Comparison of ENCODE assay signal across 1 cellular context in the genomic region with DNA sequence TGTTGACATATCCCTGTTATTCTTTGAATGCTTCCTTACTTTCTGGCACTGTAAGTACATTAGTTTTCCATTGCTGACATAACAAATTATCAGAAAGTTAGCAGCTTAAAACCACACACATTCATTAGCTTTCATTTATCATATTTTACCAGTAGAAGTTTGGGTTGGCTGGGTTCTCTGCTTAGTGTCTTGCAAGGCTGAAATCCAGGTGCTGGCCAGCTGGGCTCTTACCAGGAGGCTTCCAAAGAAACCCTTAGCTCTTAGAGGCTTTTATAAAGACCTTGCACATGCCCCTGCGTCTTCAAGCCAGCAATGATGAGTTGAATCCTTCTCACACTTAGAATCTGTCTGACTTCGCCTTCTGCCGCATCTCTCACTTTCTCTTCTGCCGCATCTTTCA.
TF ChIP-seq lines count a peak whose summit lies in the region.

No MANE protein-coding gene starts in this region.

TF ChIP-seq in SK-N-SH, 30 proteins besides CTCF, POLR2A, EP300 and RAD21 (continued from another document):
- no peak for TF ChIP-seq ZBTB33 (IDR thresholded peaks at IDR 0.05; ENCODE audit: borderline replicate concordance, low read depth)
